In the genomic region with DNA sequence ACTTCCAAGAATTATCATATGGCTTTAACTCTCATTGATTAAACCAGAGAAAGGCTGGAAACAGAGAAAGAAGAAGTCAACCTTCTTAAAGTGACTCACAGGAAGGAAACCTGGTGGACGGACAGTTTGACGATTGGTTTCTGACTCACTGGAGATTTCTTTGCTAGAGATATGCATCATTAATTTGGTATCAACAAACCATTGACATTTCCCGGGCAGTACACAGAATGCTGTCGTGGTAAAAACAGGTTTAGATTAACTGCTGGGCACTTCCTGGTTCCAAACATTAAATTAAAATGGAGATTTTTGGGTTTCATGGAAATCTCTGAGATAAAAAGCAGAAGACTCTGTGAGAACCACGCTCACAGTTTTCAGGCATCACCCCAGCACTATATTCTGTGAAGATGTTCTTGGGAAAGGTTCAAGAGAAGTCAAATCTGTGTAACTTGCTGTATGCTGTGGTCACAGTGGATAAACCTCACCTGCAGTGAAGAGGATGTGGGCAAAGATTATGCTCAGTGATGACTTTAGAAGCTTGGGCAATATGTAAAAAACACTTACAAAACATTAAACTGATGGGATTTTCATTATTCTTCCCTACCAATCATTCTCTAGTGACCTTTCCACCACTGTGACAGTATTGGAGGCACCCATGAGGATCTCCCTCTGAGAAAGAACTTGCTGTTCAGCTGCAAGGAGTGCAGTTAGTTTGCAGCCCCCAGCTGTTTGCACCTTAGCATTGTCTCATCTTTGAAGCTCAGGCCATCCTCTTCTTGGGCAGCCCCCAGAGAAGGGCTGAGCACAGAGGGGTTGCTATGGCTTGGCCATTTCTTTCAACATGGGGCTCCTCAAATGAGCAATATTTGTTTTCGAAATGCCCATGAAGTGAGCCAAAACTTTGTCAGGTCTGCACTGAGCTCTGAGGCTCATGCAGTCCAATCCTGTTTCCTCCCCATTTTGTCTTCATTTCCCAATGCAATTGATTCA, we compare ENCODE assay signal across 8 cellular contexts.
DNase-seq lines count a peak whose midpoint lies in the region; ATAC-seq, FAIRE-seq and TF ChIP-seq lines count a peak whose summit lies in the region.

No MANE protein-coding gene starts in this region.

- POLR2A ChIA-PET in A549 (lab: Yijun Ruan, JAX) = interaction anchor here (1.2 kb wide), 1 partner anchor 62 kb away, joined by 3 read pairs; no protein-coding TSS in a partner anchor

- DNase-seq in A549 (ENCODE audit: low read depth in 1 of 2, low spot score in 1 of 2) (peak; percentile 39 to 60), endothelial cell (ENCODE audit: low spot score) (no peak), omental fat pad (ENCODE audit: low spot score) (no peak), aorta (no peak)

- H3K36me3 Mint-ChIP-seq in T-helper 1 cell treated with Interleukin-12 subunit alpha and Interleukin-12 subunit beta and Interleukin-4 antibody, amounts not matched to agents 30 μg/mL and 1 μg/mL, for 36 hours (ENCODE audit: low read depth) = peaks cover 16% of the 10 kb centered on the region
- H3K36me3 Mint-ChIP-seq in endothelial cell (ENCODE audit: low read depth, unreplicated experiment) = peaks cover 7% of the 10 kb centered on the region

- ATAC-seq in A549 (peak in 1 of 2 experiments; percentile 19; a peak in 2 of 6 replicates), GM18909 (IDR thresholded peaks at IDR 0.05; ENCODE audit: poor library complexity, unreplicated experiment) (peak; percentile 63), HG03342 (IDR thresholded peaks at IDR 0.05; ENCODE audit: unreplicated experiment) (peak; percentile 40), omental fat pad (ENCODE audit: low FRiP score) (no peak), GM19455 (IDR thresholded peaks at IDR 0.05; ENCODE audit: unreplicated experiment) (no peak), aorta (ENCODE audit: low FRiP score) (no peak)

- TF ChIP-seq EP300 in A549 (IDR thresholded peaks at IDR 0.05) = no peak

- H3K4me2 ChIP-seq in A549 = peak overlapping the region; percentile 30; the same call in 2 of the 3 replicates

- H3K27me3 Mint-ChIP-seq in T-helper 1 cell treated with Interleukin-12 subunit alpha and Interleukin-12 subunit beta and Interleukin-4 antibody, amounts not matched to agents 30 μg/mL and 1 μg/mL, for 36 hours (ENCODE audit: low read depth) = peaks cover 4% of the 10 kb centered on the region
- peaks cover 4% of the 10 kb centered on the region for H3K27me3 Mint-ChIP-seq in endothelial cell (ENCODE audit: unreplicated experiment)

- peaks cover 8% of the 10 kb centered on the region for H3K9me3 Mint-ChIP-seq in T-helper 1 cell treated with Interleukin-12 subunit alpha and Interleukin-12 subunit beta and Interleukin-4 antibody, amounts not matched to agents 30 μg/mL and 1 μg/mL, for 36 hours
- H3K9me3 Mint-ChIP-seq in endothelial cell (ENCODE audit: unreplicated experiment) = no peaks in the 10 kb centered on the region

- intact Hi-C loops in aorta (cut with DNase I) = no loop called here

- TF ChIP-seq RAD21 in A549 (conservative IDR thresholded peaks at IDR 0.05 in 1 of 2, IDR thresholded peaks at IDR 0.05 in 1 of 2) = no peak

- TF ChIP-seq CTCF in A549 (IDR thresholded peaks at IDR 0.05) (no peak), endothelial cell (IDR thresholded peaks at IDR 0.05; ENCODE audit: unreplicated experiment) (no peak), omental fat pad (IDR thresholded peaks at IDR 0.05) (no peak)

- H3K4me3 ChIP-seq in A549 (no peak overlapping the region), aorta (ENCODE audit: low read length in 2 of 2) (no peak overlapping the region)

- H3K4me1 Mint-ChIP-seq in T-helper 1 cell treated with Interleukin-12 subunit alpha and Interleukin-12 subunit beta and Interleukin-4 antibody, amounts not matched to agents 30 μg/mL and 1 μg/mL, for 36 hours (ENCODE audit: low read depth) = peaks cover 61% of the 10 kb centered on the region
- H3K4me1 Mint-ChIP-seq in endothelial cell (ENCODE audit: unreplicated experiment) = peaks cover 19% of the 10 kb centered on the region

- CTCF ChIA-PET in A549 (lab: Yijun Ruan, JAX) = interaction anchor here (1.3 kb wide), 1 partner anchor 19 kb away, joined by 3 read pairs; no protein-coding TSS in a partner anchor

- H3K27ac Mint-ChIP-seq in T-helper 1 cell treated with Interleukin-12 subunit alpha and Interleukin-12 subunit beta and Interleukin-4 antibody, amounts not matched to agents 30 μg/mL and 1 μg/mL, for 36 hours = peak overlapping the region; percentile 94
- peak overlapping the region; percentile 20 for H3K27ac Mint-ChIP-seq in endothelial cell (ENCODE audit: unreplicated experiment)

- H3K4me3 Mint-ChIP-seq in T-helper 1 cell treated with Interleukin-12 subunit alpha and Interleukin-12 subunit beta and Interleukin-4 antibody, amounts not matched to agents 30 μg/mL and 1 μg/mL, for 36 hours = peak overlapping the region; percentile 66
- H3K4me3 Mint-ChIP-seq in endothelial cell (ENCODE audit: unreplicated experiment) = no peak overlapping the region

- peak overlapping the region; percentile 5 to 65; a peak in 5 of 6 replicates for H3K27ac ChIP-seq in A549
- no peak overlapping the region for H3K27ac ChIP-seq in aorta (ENCODE audit: low read depth in 1 of 2, low read length in 2 of 2)

- TF ChIP-seq POLR2A in A549 (IDR thresholded peaks at IDR 0.05; ENCODE audit: low read length) = no peak

- H3K27me3 ChIP-seq in aorta (ENCODE audit: control insufficient read depth in 1 of 2, insufficient read depth in 2 of 2, low read length in 1 of 2) = no peaks in the 10 kb centered on the region

- no peaks in the 10 kb centered on the region for H3K36me3 ChIP-seq in aorta (ENCODE audit: control insufficient read depth in 1 of 2, insufficient read depth in 2 of 2, low read length in 1 of 2)

- peaks cover 31% of the 10 kb centered on the region for H3K4me1 ChIP-seq in A549
- peaks cover 5 to 6% of the 10 kb centered on the region in 2 donors for H3K4me1 ChIP-seq in aorta (ENCODE audit: control insufficient read depth in 1 of 2, insufficient read depth in 2 of 2, low read length in 2 of 2)

- FAIRE-seq in A549 (lab: Jason Lieb, UNC) = no peak

- H3K9me3 ChIP-seq in A549 = no peaks in the 10 kb centered on the region
- no peaks in the 10 kb centered on the region for H3K9me3 ChIP-seq in aorta (ENCODE audit: control insufficient read depth, low read length)

- WGBS in A549 (ENCODE audit: missing lambda C conversion rate) = 28% methylated on average over 6 of the region's 6 CpGs
- 89 to 92% methylated on average over 6 of the region's 6 CpGs for WGBS in aorta, 2 donors

TF ChIP-seq in A549, 52 proteins besides CTCF, POLR2A, EP300 and RAD21:
- TF ChIP-seq HEYL (CRISPR knock-in tag; IDR thresholded peaks at IDR 0.05) = no peak
- peak; percentile 59; the same call in 1 of the 2 replicates for TF ChIP-seq GATA3 (IDR thresholded peaks at IDR 0.05; ENCODE audit: borderline replicate concordance)
- TF ChIP-seq FOSL2 (IDR thresholded peaks at IDR 0.05) = peak; percentile 49; the same call in 1 of the 2 replicates
- peak; percentile 80 for TF ChIP-seq FOSL2 (CRISPR knock-in tag; IDR thresholded peaks at IDR 0.05)
- no peak for TF ChIP-seq KDM1A (IDR thresholded peaks at IDR 0.05; ENCODE audit: low read depth)
- TF ChIP-seq JUNB (IDR thresholded peaks at IDR 0.05) = peak; percentile 55; the same call in 1 of the 2 replicates
TF ChIP-seq in A549: peak in this region for 3.

Comparison
In these comparisons a context has a peak if more than half of its experiments do, and no peak if none do; other contexts are left out.
1. ATAC-seq: peak in GM18909 (single experiment) and HG03342 (single experiment); none in omental fat pad (single experiment), GM19455 (single experiment) and aorta (single experiment).
2. DNase-seq: peak in A549 (2 of 2); none in endothelial cell (single experiment), omental fat pad (single experiment) and aorta (0 of 2).
3. H3K27ac ChIP-seq: peak in A549 (2 of 2); none in aorta (0 of 2).